ENCODE assay signal across 2 cellular contexts in genomic region chr5:45622365-45622764, GRCh38.
TF ChIP-seq lines count a peak whose summit lies in the region.

No MANE protein-coding gene starts in this region.

TF ChIP-seq in IMR-90, 13 proteins besides CTCF, POLR2A, EP300 and RAD21 (continued from another document):
- TF ChIP-seq, protein P1, sequence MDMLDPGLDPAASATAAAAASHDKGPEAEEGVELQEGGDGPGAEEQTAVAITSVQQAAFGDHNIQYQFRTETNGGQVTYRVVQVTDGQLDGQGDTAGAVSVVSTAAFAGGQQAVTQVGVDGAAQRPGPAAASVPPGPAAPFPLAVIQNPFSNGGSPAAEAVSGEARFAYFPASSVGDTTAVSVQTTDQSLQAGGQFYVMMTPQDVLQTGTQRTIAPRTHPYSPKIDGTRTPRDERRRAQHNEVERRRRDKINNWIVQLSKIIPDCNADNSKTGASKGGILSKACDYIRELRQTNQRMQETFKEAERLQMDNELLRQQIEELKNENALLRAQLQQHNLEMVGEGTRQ (IDR thresholded peaks at IDR 0.05; ENCODE audit: low read depth, low read length), result no peak
- TF ChIP-seq NFE2L2 (IDR thresholded peaks at IDR 0.05; ENCODE audit: low read depth, low read length) (peak; percentile 89), CEBPB (IDR thresholded peaks at IDR 0.05; ENCODE audit: low read depth, low read length) (no peak), RFX5 (IDR thresholded peaks at IDR 0.05; ENCODE audit: low read depth, low read length) (no peak)
TF ChIP-seq in IMR-90: peak in this region for 2.

TF ChIP-seq in WTC11, 78 proteins besides CTCF, POLR2A, EP300 and RAD21 (continued from another document):
- TF ChIP-seq FOXP4 (CRISPR knock-in tag; IDR thresholded peaks at IDR 0.05) (no peak), NR2C2 (CRISPR knock-in tag; IDR thresholded peaks at IDR 0.05) (no peak), GABPB1 (CRISPR knock-in tag; IDR thresholded peaks at IDR 0.05) (no peak), E2F4 (CRISPR knock-in tag; IDR thresholded peaks at IDR 0.05; ENCODE audit: borderline replicate concordance, low read depth) (no peak), OVOL2 (CRISPR knock-in tag; IDR thresholded peaks at IDR 0.05; ENCODE audit: borderline replicate concordance) (no peak), CREM (CRISPR knock-in tag; IDR thresholded peaks at IDR 0.05) (no peak), MLX (CRISPR knock-in tag; IDR thresholded peaks at IDR 0.05) (no peak), ZNF219 (CRISPR knock-in tag; IDR thresholded peaks at IDR 0.05; ENCODE audit: borderline replicate concordance) (no peak)
TF ChIP-seq in WTC11: peak in this region for 0.
